17 cellular contexts compared by ENCODE assay signal in genomic region chr1:200245492-200245891, GRCh38.
DNase-seq lines count a peak whose midpoint lies in the region; ATAC-seq and TF ChIP-seq lines count a peak whose summit lies in the region.
"Had no signal": no experiment of that assay in that cellular context is flagged by ENCODE, and none has a peak within 500 bp of the region (broad histone marks: within the 10 kb centered on the region; RNA-seq: fewer than 3 reads in every experiment).

No MANE protein-coding gene starts in this region.

- CTCF ChIA-PET in CD8-positive, alpha-beta T cell (lab: Charles Lee) = no interaction called here

- no peak overlapping the region for H3K4me3 ChIP-seq in body of pancreas
- H3K4me3 ChIP-seq in CD8-positive, alpha-beta T cell (ENCODE audit: low read depth, low read length) = no peak overlapping the region
- H3K4me3 ChIP-seq: BLaER1 treated with 17β-estradiol and CSF1 and Interleukin-3, amounts not matched to agents 10 nM and 100 nM; left lung; psoas muscle had no signal

- H3K4me3 Mint-ChIP-seq in CD8-positive, alpha-beta T cell = no peak overlapping the region
- no peak overlapping the region for H3K4me3 Mint-ChIP-seq in activated T-cell treated with anti-CD3 and anti-CD28 coated beads, Interleukin-2, amount 50 U/mL, for 72 hours
- H3K4me3 Mint-ChIP-seq: naive thymus-derived CD4-positive, alpha-beta T cell had no signal

- peaks cover 5% of the 10 kb centered on the region for H3K4me1 Mint-ChIP-seq in CD8-positive, alpha-beta T cell (ENCODE audit: low read depth)
- peaks cover 9% of the 10 kb centered on the region for H3K4me1 Mint-ChIP-seq in activated T-cell treated with anti-CD3 and anti-CD28 coated beads, Interleukin-2, amount 50 U/mL, for 72 hours (ENCODE audit: low read depth)

- H3K27me3 Mint-ChIP-seq in CD8-positive, alpha-beta T cell (ENCODE audit: low read depth) = peaks cover 28% of the 10 kb centered on the region
- H3K27me3 Mint-ChIP-seq in activated T-cell treated with anti-CD3 and anti-CD28 coated beads, Interleukin-2, amount 50 U/mL, for 72 hours (ENCODE audit: low read depth) = peaks cover 50% of the 10 kb centered on the region

- intact Hi-C loops in body of pancreas (cut with DNase I) = no loop called here
- intact Hi-C loops in CD8-positive, alpha-beta T cell (cut with DNase I, micrococcal nuclease) = no loop called here

- WGBS in body of pancreas, 2 donors = 38 to 40% methylated on average over 5 of the region's 5 CpGs

- no peaks in the 10 kb centered on the region for H3K36me3 Mint-ChIP-seq in CD8-positive, alpha-beta T cell
- H3K36me3 Mint-ChIP-seq in activated T-cell treated with anti-CD3 and anti-CD28 coated beads, Interleukin-2, amount 50 U/mL, for 72 hours (ENCODE audit: insufficient read depth in 2 of 2) = no peaks in the 10 kb centered on the region

- no peak for TF ChIP-seq CTCF in body of pancreas (IDR thresholded peaks at IDR 0.05)
- no peak for TF ChIP-seq CTCF in CD8-positive, alpha-beta T cell (IDR thresholded peaks at IDR 0.05)

- H3K9me3 Mint-ChIP-seq in CD8-positive, alpha-beta T cell = no peaks in the 10 kb centered on the region
- no peaks in the 10 kb centered on the region for H3K9me3 Mint-ChIP-seq in activated T-cell treated with anti-CD3 and anti-CD28 coated beads, Interleukin-2, amount 50 U/mL, for 72 hours

- H3K4me1 ChIP-seq in body of pancreas = peaks cover 4% of the 10 kb centered on the region
- no peaks in the 10 kb centered on the region for H3K4me1 ChIP-seq in CD8-positive, alpha-beta T cell (ENCODE audit: insufficient read depth, low read length)

- H3K27ac Mint-ChIP-seq in CD8-positive, alpha-beta T cell = no peak overlapping the region
- H3K27ac Mint-ChIP-seq in activated T-cell treated with anti-CD3 and anti-CD28 coated beads, Interleukin-2, amount 50 U/mL, for 72 hours = no peak overlapping the region
- H3K27ac Mint-ChIP-seq: naive thymus-derived CD4-positive, alpha-beta T cell had no signal

- TF ChIP-seq POLR2A in body of pancreas (IDR thresholded peaks at IDR 0.05) = no peak

- H3K27ac ChIP-seq in body of pancreas = no peak overlapping the region
- no peak overlapping the region for H3K27ac ChIP-seq in CD8-positive, alpha-beta T cell (ENCODE audit: low read depth, low read length)
- H3K27ac ChIP-seq: BLaER1 treated with 17β-estradiol and CSF1 and Interleukin-3, amounts not matched to agents 10 nM and 100 nM; left lung; psoas muscle had no signal

- DNase-seq in AG20443 (ENCODE audit: low spot score) (peak; percentile 34), HT1080 (ENCODE audit: low read depth) (peak; percentile 28), body of pancreas (peak; percentile 22 to 49 (median 42)), kidney tubule cell (ENCODE audit: low spot score) (peak; percentile 65), amygdala (lab: John Stamatoyannopoulos, UW) (no peak)
- DNase-seq in CD8-positive, alpha-beta T cell = no peak
- no peak for DNase-seq in activated T-cell treated with anti-CD3 and anti-CD28 coated beads, Interleukin-2, amount 50 U/mL, for 72 hours
- DNase-seq: activated CD4-positive, CD25-positive, alpha-beta regulatory T cell; anterior cingulate cortex; cortex of kidney; DMS79; left lung; naive thymus-derived CD4-positive, alpha-beta T cell; NCI-H1048; psoas muscle had no signal

- no peaks in the 10 kb centered on the region for H3K36me3 ChIP-seq in body of pancreas (replicated peaks in 1 of 2; ENCODE audit: insufficient read depth in 1 of 2, low read depth in 2 of 2)
- H3K36me3 ChIP-seq in CD8-positive, alpha-beta T cell (ENCODE audit: insufficient read depth, low read length) = no peaks in the 10 kb centered on the region
- H3K36me3 ChIP-seq: BLaER1 treated with 17β-estradiol and CSF1 and Interleukin-3, amounts not matched to agents 10 nM and 100 nM; left lung had no signal

- POLR2A ChIA-PET in CD8-positive, alpha-beta T cell (lab: Charles Lee) = no interaction called here

- ATAC-seq in body of pancreas (no peak), HG03521 (IDR thresholded peaks at IDR 0.05; ENCODE audit: unreplicated experiment) (no peak)
- ATAC-seq in CD8-positive, alpha-beta T cell = no peak
- ATAC-seq in activated T-cell treated with anti-CD3 and anti-CD28 coated beads, Interleukin-2, amount 50 U/mL, for 72 hours (replicated peaks in 1 of 2) = no peak
- ATAC-seq: left lung; naive thymus-derived CD4-positive, alpha-beta T cell; psoas muscle had no signal

- no peaks in the 10 kb centered on the region for H3K9me3 ChIP-seq in body of pancreas
- no peaks in the 10 kb centered on the region for H3K9me3 ChIP-seq in CD8-positive, alpha-beta T cell (ENCODE audit: low read length)
- H3K9me3 ChIP-seq: BLaER1 treated with 17β-estradiol and CSF1 and Interleukin-3, amounts not matched to agents 10 nM and 100 nM; left lung; psoas muscle had no signal

- no peaks in the 10 kb centered on the region for H3K27me3 ChIP-seq in body of pancreas
- no peaks in the 10 kb centered on the region for H3K27me3 ChIP-seq in CD8-positive, alpha-beta T cell (ENCODE audit: insufficient read depth, low read length)
- H3K27me3 ChIP-seq: BLaER1 treated with 17β-estradiol and CSF1 and Interleukin-3, amounts not matched to agents 10 nM and 100 nM had no signal

Comparison
In these comparisons a context has a peak if more than half of its experiments do, and no peak if none do; other contexts are left out.
1. DNase-seq: peak in AG20443 (single experiment), HT1080 (single experiment), body of pancreas (4 of 4) and kidney tubule cell (single experiment); none in CD8-positive, alpha-beta T cell (0 of 7), activated T-cell treated with anti-CD3 and anti-CD28 coated beads, Interleukin-2, amount 50 U/mL, for 72 hours (0 of 2) and amygdala (0 of 56).